ENCODE assay signal across 1 cellular context in genomic region chr9:131125288-131126058, GRCh38.
TF ChIP-seq lines count a peak whose summit lies in the region.

Gene NUP214, plus strand, starts transcription at chr9:131125586. Its CDS starts 119 bp downstream, at chr9:131125705.

TF ChIP-seq in HepG2, 621 proteins besides CTCF, POLR2A, EP300 and RAD21 (continued from another document and continues in another):
- TF ChIP-seq SOX6 (IDR thresholded peaks at IDR 0.05) (no peak), SOX6 (CRISPR knock-in tag; IDR thresholded peaks at IDR 0.05) (peak; percentile 81), ZNF652 (CRISPR knock-in tag; IDR thresholded peaks at IDR 0.05; ENCODE audit: borderline replicate concordance, low read depth) (peak; percentile 35; the same call in 1 of the 2 replicates), TEAD3 (CRISPR knock-in tag; optimal IDR thresholded peaks at IDR 0.05; ENCODE audit: borderline replicate concordance) (peak; percentile 67), RBM39 (IDR thresholded peaks at IDR 0.05; ENCODE audit: low read depth, low read length, poor library complexity, severe bottlenecking) (peak; percentile 80), FOXM1 (CRISPR knock-in tag; IDR thresholded peaks at IDR 0.05) (no peak), ERF (CRISPR knock-in tag; IDR thresholded peaks at IDR 0.05) (peak; percentile 96), SOX5 (CRISPR knock-in tag; IDR thresholded peaks at IDR 0.05; ENCODE audit: borderline replicate concordance) (no peak; the same call in 1 of the 2 replicates), ZNF326 (CRISPR knock-in tag; IDR thresholded peaks at IDR 0.05; ENCODE audit: borderline replicate concordance) (no peak), ETV5 (CRISPR knock-in tag; IDR thresholded peaks at IDR 0.05; ENCODE audit: borderline replicate concordance) (peak; percentile 79; the same call in 1 of the 2 replicates), GPBP1L1 (CRISPR knock-in tag; IDR thresholded peaks at IDR 0.05) (no peak), EHMT2 (IDR thresholded peaks at IDR 0.05; ENCODE audit: borderline replicate concordance, low read depth, low read length) (no peak), IRF9 (CRISPR knock-in tag; IDR thresholded peaks at IDR 0.05; ENCODE audit: borderline replicate concordance) (no peak), YY1 (IDR thresholded peaks at IDR 0.05; ENCODE audit: insufficient read depth, insufficient replicate concordance, low read depth, low read length) (peak; percentile 57), ZNF558 (CRISPR knock-in tag; IDR thresholded peaks at IDR 0.05; ENCODE audit: borderline replicate concordance) (no peak), ZNF280D (CRISPR knock-in tag; IDR thresholded peaks at IDR 0.05) (peak; percentile 82; the same call in 1 of the 2 replicates), TERF1 (CRISPR knock-in tag; IDR thresholded peaks at IDR 0.05) (no peak), ZNF556 (CRISPR knock-in tag; IDR thresholded peaks at IDR 0.05; ENCODE audit: borderline replicate concordance) (peak; percentile 84; the same call in 1 of the 2 replicates), TOPORS (CRISPR knock-in tag; IDR thresholded peaks at IDR 0.05) (no peak), ZNF121 (CRISPR knock-in tag; IDR thresholded peaks at IDR 0.05) (no peak), GABPA (IDR thresholded peaks at IDR 0.05; ENCODE audit: low read depth, low read length) (peak; percentile 100), GABPA (CRISPR knock-in tag; IDR thresholded peaks at IDR 0.05; ENCODE audit: low read depth) (peak; percentile 100), ZNF800 (CRISPR knock-in tag; IDR thresholded peaks at IDR 0.05) (peak; percentile 38; the same call in 1 of the 2 replicates), ZNF292 (CRISPR knock-in tag; IDR thresholded peaks at IDR 0.05; ENCODE audit: borderline replicate concordance, low read depth) (0 out of 2 replicates have a peak, but pooled peaks have one; percentile 70), IKZF1 (IDR thresholded peaks at IDR 0.05) (no peak), REXO4 (CRISPR knock-in tag; IDR thresholded peaks at IDR 0.05; ENCODE audit: borderline replicate concordance) (no peak; the same call in 1 of the 2 replicates), EEA1 (CRISPR knock-in tag; IDR thresholded peaks at IDR 0.05; ENCODE audit: borderline replicate concordance) (no peak), ZNF17 (CRISPR knock-in tag; IDR thresholded peaks at IDR 0.05) (no peak), MIER2 (CRISPR knock-in tag; IDR thresholded peaks at IDR 0.05) (no peak; the same call in 1 of the 2 replicates), ZBTB7A (CRISPR knock-in tag; IDR thresholded peaks at IDR 0.05) (no peak), ZNF580 (CRISPR knock-in tag; IDR thresholded peaks at IDR 0.05; ENCODE audit: borderline replicate concordance, low read depth) (peak; percentile 87), ZNF710 (CRISPR knock-in tag; IDR thresholded peaks at IDR 0.05; ENCODE audit: borderline replicate concordance) (0 out of 2 replicates have a peak, but pooled peaks have one; percentile 62), ISL2 (CRISPR knock-in tag; IDR thresholded peaks at IDR 0.05) (no peak), ZNF432 (CRISPR knock-in tag; IDR thresholded peaks at IDR 0.05; ENCODE audit: borderline replicate concordance) (no peak), ZNF577 (CRISPR knock-in tag; IDR thresholded peaks at IDR 0.05; ENCODE audit: borderline replicate concordance, low read depth) (no peak), ZNF850 (CRISPR knock-in tag; conservative IDR thresholded peaks at IDR 0.05) (no peak), PAX8 (CRISPR knock-in tag; IDR thresholded peaks at IDR 0.05; ENCODE audit: borderline replicate concordance) (no peak), FOXO1 (CRISPR knock-in tag; IDR thresholded peaks at IDR 0.05) (peak; percentile 84), NR2F2 (IDR thresholded peaks at IDR 0.05; ENCODE audit: borderline replicate concordance, low read depth) (no peak), ZNF569 (CRISPR knock-in tag; IDR thresholded peaks at IDR 0.05; ENCODE audit: borderline replicate concordance) (no peak), HNRNPLL (IDR thresholded peaks at IDR 0.05; ENCODE audit: low read depth, low read length, poor library complexity, severe bottlenecking) (peak; percentile 59), ZNF318 (CRISPR knock-in tag; IDR thresholded peaks at IDR 0.05) (no peak; the same call in 1 of the 2 replicates), ZNF781 (CRISPR knock-in tag; IDR thresholded peaks at IDR 0.05; ENCODE audit: borderline replicate concordance, not compliant biosample characterization) (peak; percentile 64), PHF5A (CRISPR knock-in tag; IDR thresholded peaks at IDR 0.05; ENCODE audit: low read depth, unreplicated experiment) (peak; percentile 91), CREM (IDR thresholded peaks at IDR 0.05) (peak; percentile 99), CREM (CRISPR knock-in tag; IDR thresholded peaks at IDR 0.05) (peak; percentile 99)
